Comparison of ENCODE assay signal across 2 cellular contexts in genomic region chr9:34571180-34571800, GRCh38.
TF ChIP-seq lines count a peak whose summit lies in the region.

No MANE protein-coding gene starts in this region.

TF ChIP-seq in SK-N-SH treated with all-trans-retinoic acid at 6 μM for 48 hours, 23 proteins besides CTCF, POLR2A, EP300 and RAD21 (continued from another document):
- TF ChIP-seq, protein P1, sequence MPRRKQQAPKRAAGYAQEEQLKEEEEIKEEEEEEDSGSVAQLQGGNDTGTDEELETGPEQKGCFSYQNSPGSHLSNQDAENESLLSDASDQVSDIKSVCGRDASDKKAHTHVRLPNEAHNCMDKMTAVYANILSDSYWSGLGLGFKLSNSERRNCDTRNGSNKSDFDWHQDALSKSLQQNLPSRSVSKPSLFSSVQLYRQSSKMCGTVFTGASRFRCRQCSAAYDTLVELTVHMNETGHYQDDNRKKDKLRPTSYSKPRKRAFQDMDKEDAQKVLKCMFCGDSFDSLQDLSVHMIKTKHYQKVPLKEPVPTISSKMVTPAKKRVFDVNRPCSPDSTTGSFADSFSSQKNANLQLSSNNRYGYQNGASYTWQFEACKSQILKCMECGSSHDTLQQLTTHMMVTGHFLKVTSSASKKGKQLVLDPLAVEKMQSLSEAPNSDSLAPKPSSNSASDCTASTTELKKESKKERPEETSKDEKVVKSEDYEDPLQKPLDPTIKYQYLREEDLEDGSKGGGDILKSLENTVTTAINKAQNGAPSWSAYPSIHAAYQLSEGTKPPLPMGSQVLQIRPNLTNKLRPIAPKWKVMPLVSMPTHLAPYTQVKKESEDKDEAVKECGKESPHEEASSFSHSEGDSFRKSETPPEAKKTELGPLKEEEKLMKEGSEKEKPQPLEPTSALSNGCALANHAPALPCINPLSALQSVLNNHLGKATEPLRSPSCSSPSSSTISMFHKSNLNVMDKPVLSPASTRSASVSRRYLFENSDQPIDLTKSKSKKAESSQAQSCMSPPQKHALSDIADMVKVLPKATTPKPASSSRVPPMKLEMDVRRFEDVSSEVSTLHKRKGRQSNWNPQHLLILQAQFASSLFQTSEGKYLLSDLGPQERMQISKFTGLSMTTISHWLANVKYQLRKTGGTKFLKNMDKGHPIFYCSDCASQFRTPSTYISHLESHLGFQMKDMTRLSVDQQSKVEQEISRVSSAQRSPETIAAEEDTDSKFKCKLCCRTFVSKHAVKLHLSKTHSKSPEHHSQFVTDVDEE (CRISPR knock-in tag; IDR thresholded peaks at IDR 0.05): no peak
- TF ChIP-seq, protein P2, sequence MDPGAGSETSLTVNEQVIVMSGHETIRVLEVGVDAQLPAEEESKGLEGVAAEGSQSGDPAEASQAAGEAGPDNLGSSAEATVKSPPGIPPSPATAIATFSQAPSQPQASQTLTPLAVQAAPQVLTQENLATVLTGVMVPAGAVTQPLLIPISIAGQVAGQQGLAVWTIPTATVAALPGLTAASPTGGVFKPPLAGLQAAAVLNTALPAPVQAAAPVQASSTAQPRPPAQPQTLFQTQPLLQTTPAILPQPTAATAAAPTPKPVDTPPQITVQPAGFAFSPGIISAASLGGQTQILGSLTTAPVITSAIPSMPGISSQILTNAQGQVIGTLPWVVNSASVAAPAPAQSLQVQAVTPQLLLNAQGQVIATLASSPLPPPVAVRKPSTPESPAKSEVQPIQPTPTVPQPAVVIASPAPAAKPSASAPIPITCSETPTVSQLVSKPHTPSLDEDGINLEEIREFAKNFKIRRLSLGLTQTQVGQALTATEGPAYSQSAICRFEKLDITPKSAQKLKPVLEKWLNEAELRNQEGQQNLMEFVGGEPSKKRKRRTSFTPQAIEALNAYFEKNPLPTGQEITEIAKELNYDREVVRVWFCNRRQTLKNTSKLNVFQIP (CRISPR knock-in tag; IDR thresholded peaks at IDR 0.05; ENCODE audit: borderline replicate concordance, low read depth): no peak
- TF ChIP-seq ZC3H10 (CRISPR knock-in tag; IDR thresholded peaks at IDR 0.05): no peak
- no peak for TF ChIP-seq PPARA (CRISPR knock-in tag; IDR thresholded peaks at IDR 0.05; ENCODE audit: borderline replicate concordance)
- TF ChIP-seq RARB (CRISPR knock-in tag; IDR thresholded peaks at IDR 0.05): no peak
- no peak for TF ChIP-seq SNAI2 (CRISPR knock-in tag; IDR thresholded peaks at IDR 0.05)

TF ChIP-seq in GM23338, 12 proteins besides CTCF, POLR2A, EP300 and RAD21 (continued from another document):
- TF ChIP-seq ZNF462 (CRISPR knock-in tag; IDR thresholded peaks at IDR 0.05) (no peak), CREB1 (CRISPR knock-in tag; IDR thresholded peaks at IDR 0.05; ENCODE audit: low read depth) (no peak), POLR2AphosphoS5 (IDR thresholded peaks at IDR 0.05; ENCODE audit: low read depth) (no peak), STAT1 (IDR thresholded peaks at IDR 0.05; ENCODE audit: unreplicated experiment) (no peak)
